ENCODE assay signal across 1 cellular context in genomic region chr2:78431241-78431640, GRCh38.
TF ChIP-seq lines count a peak whose summit lies in the region.

No MANE protein-coding gene starts in this region.

TF ChIP-seq in Ishikawa, 13 proteins besides CTCF, POLR2A, EP300 and RAD21 (continued from another document):
- TF ChIP-seq MAX (IDR thresholded peaks at IDR 0.05) (no peak), USF1 (IDR thresholded peaks at IDR 0.05) (no peak), NFIC (IDR thresholded peaks at IDR 0.05) (no peak)
